8 cellular contexts compared by ENCODE assay signal in the genomic region with DNA sequence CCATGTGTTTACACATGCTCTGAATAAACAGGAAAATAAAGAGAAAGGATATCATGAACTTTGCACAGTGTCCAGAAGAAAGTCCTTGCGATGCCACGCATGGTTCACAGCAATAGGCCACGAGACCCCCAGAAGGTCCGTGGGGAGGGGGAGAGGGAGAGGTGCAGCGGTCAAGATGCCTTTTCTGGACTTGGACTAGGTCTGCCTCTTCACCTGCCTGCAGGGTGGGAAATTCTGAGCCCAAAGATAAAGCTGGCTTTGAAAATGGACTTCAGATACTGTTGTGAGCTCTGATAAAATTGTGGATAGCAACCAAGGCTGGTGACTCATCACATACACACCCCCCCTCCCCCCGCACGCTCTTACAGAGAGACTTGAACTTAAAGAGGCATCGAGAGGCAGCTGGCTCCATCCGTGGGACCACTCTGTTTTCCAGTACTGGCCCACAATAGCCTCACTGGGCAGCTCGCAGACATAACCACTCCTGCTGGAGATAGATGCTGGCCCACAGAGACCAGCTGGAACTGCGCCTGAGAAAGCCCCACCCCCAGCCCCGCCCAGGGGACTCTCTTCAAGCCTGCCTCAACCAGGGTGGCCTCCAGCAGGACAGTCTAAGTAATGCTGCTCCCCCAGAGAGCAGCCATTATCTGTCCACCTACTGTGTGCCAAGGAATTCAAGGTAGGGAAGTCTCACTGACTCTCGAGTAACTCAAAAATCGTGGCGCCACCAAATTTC. TPM values are rescaled to one million over a fixed set of nuclear protein-coding genes. Genes with fewer than 3 reads are reported as not detected.
DNase-seq lines count a peak whose midpoint lies in the region; ATAC-seq, FAIRE-seq and TF ChIP-seq lines count a peak whose summit lies in the region.

No MANE protein-coding gene starts in this region.

- dilution Hi-C loops in endothelial cell of umbilical vein (cut with MboI; ENCODE audit: extremely low pct_ligation_motif_present, low sequenced_read_pairs) = no loop called here

- H3K9me1 ChIP-seq in endothelial cell of umbilical vein (replicated peaks; ENCODE audit: control insufficient read depth, extremely low read depth, insufficient read depth, low read length) = no peaks in the 10 kb centered on the region

- ATAC-seq in upper lobe of right lung = peak; percentile 47

- H3K27ac ChIP-seq in endothelial cell of umbilical vein (ENCODE audit: insufficient read depth, low read depth, low read length) = peak overlapping the region; percentile 64
- peak overlapping the region; percentile 42 for H3K27ac ChIP-seq in upper lobe of right lung

- BruUV-seq in endothelial cell of umbilical vein (replicated peaks; lab: Mats Ljungman, UMichigan) = no TSS peak

- peak overlapping the region; percentile 68 for H3K4me3 Mint-ChIP-seq in mesothelial cell of epicardium

- peak overlapping the region; percentile 91 for H3K4me2 ChIP-seq in endothelial cell of umbilical vein (ENCODE audit: insufficient read depth, low read length)

- CTCF ChIA-PET in endothelial cell of umbilical vein (lab: Charles Lee) = interaction anchor here (0.8 to 2.7 kb wide), 16 partner anchors 10 to 576 kb away, joined by 3 to 28 read pairs (median 4); a partner anchor contains a TSS

- no peak overlapping the region for H2AFZ ChIP-seq in endothelial cell of umbilical vein (ENCODE audit: low read depth, low read length)

- TF ChIP-seq CTCF in endothelial cell of umbilical vein (IDR thresholded peaks at IDR 0.05; ENCODE audit: extremely low read depth in 1 of 2, insufficient read depth in 1 of 2, low read depth in 1 of 2, low read length in 2 of 2) (no peak), mesothelial cell of epicardium (IDR thresholded peaks at IDR 0.05; ENCODE audit: unreplicated experiment) (no peak), upper lobe of right lung (IDR thresholded peaks at IDR 0.05) (no peak)

- intact Hi-C loops in endothelial cell of umbilical vein (cut with micrococcal nuclease) = loop anchor here (1.0 to 2.0 kb wide), 5 partner anchors 21 to 107 kb away; a partner anchor contains a TSS
- intact Hi-C loops in upper lobe of right lung (cut with DNase I) = no loop called here

- H3K36me3 ChIP-seq in endothelial cell of umbilical vein (ENCODE audit: control insufficient read depth in 2 of 2, extremely low read depth in 1 of 2, insufficient read depth in 2 of 2, low read length in 2 of 2) = no peaks in the 10 kb centered on the region
- H3K36me3 ChIP-seq in upper lobe of right lung = no peaks in the 10 kb centered on the region

- H3K79me2 ChIP-seq in endothelial cell of umbilical vein (ENCODE audit: control insufficient read depth, insufficient read depth, low read length) = no peaks in the 10 kb centered on the region

- H3K27ac Mint-ChIP-seq in mesothelial cell of epicardium = peak overlapping the region; percentile 92

- H3K9me3 ChIP-seq in endothelial cell of umbilical vein (replicated peaks; ENCODE audit: control insufficient read depth, insufficient read depth, low read length) = no peaks in the 10 kb centered on the region
- no peaks in the 10 kb centered on the region for H3K9me3 ChIP-seq in upper lobe of right lung

- peak overlapping the region; percentile 66 for H3K9ac ChIP-seq in endothelial cell of umbilical vein (replicated peaks; ENCODE audit: extremely low read depth, insufficient read depth, low read length)

- H3K36me3 Mint-ChIP-seq in mesothelial cell of epicardium = no peaks in the 10 kb centered on the region

- H3K27me3 ChIP-seq in endothelial cell of umbilical vein (ENCODE audit: control insufficient read depth in 2 of 2, insufficient read depth in 2 of 2, low read length in 2 of 2) (peaks cover 2 to 4% of the 10 kb centered on the region in 2 experiments), upper lobe of right lung (peaks cover 58% of the 10 kb centered on the region)

- peak; percentile 91 for FAIRE-seq in endothelial cell of umbilical vein (lab: Jason Lieb, UNC)

- peaks cover 37% of the 10 kb centered on the region for H3K4me1 Mint-ChIP-seq in mesothelial cell of epicardium

- H3K27me3 Mint-ChIP-seq in mesothelial cell of epicardium (ENCODE audit: low read depth) = peaks cover 45% of the 10 kb centered on the region

- peak; percentile 14 to 19 for DNase-seq in activated CD4-positive, alpha-beta T cell treated with anti-CD3 and anti-CD28 coated beads, Interleukin-2, amount 50 U/mL, for 4 hours
- DNase-seq in activated CD4-positive, alpha-beta T cell treated with anti-CD3 and anti-CD28 coated beads for 1 hour = no peak
- peak; percentile 83 for DNase-seq in SK-MEL-5 (ENCODE audit: low read depth, low spot score)
- peak; percentile 94 for DNase-seq in endothelial cell of umbilical vein (ENCODE audit: low read depth, low spot score)
- peak in 1 of 2 experiments; percentile 47 for DNase-seq in mesothelial cell of epicardium (ENCODE audit: low spot score in 2 of 2, unreplicated experiment in 2 of 2)
- no peak for DNase-seq in upper lobe of right lung
- no peak for DNase-seq in OCI-M2 (lab: John Stamatoyannopoulos, UW; ENCODE audit: unreplicated experiment)
- DNase-seq in NCI-H2171 treated with DMSO at 0.1 percent for 48 hours (lab: John Stamatoyannopoulos, UW) = no peak

- POLR2A ChIA-PET in endothelial cell of umbilical vein (lab: Charles Lee) = interaction anchor here (0.6 to 0.8 kb wide), 2 partner anchors 107 to 643 kb away, joined by 3 to 7 read pairs; no protein-coding TSS in a partner anchor

- H3K4me1 ChIP-seq in endothelial cell of umbilical vein (ENCODE audit: control insufficient read depth, extremely low read depth, insufficient read depth, low read length) (peaks cover 24% of the 10 kb centered on the region), upper lobe of right lung (peaks cover 32% of the 10 kb centered on the region)

- TF ChIP-seq POLR2A in endothelial cell of umbilical vein (IDR thresholded peaks at IDR 0.05; ENCODE audit: low read depth, low read length) = no peak

- peaks cover 9% of the 10 kb centered on the region for H3K9me3 Mint-ChIP-seq in mesothelial cell of epicardium

- no peaks in the 10 kb centered on the region for H4K20me1 ChIP-seq in endothelial cell of umbilical vein (replicated peaks; ENCODE audit: control insufficient read depth, extremely low read depth, insufficient read depth, low read length)

- in situ Hi-C loops in SK-MEL-5 (cut with HindIII; ENCODE audit: low pct_unique_long_range_greater_than_20kb, low sequenced_read_pairs) = no loop called here

- H3K4me3 ChIP-seq in endothelial cell of umbilical vein (replicated peaks in 1 of 3; ENCODE audit: insufficient read depth in 1 of 3, low read depth in 1 of 3, low read length in 3 of 3) (no peak overlapping the region), upper lobe of right lung (no peak overlapping the region)

TF ChIP-seq in endothelial cell of umbilical vein, 7 proteins besides CTCF, POLR2A, EP300 and RAD21:
- TF ChIP-seq, protein P1, sequence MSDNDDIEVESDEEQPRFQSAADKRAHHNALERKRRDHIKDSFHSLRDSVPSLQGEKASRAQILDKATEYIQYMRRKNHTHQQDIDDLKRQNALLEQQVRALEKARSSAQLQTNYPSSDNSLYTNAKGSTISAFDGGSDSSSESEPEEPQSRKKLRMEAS (IDR thresholded peaks at IDR 0.05; ENCODE audit: insufficient read depth, insufficient read length) = no peak
- TF ChIP-seq JUN (IDR thresholded peaks at IDR 0.05; ENCODE audit: borderline replicate concordance, insufficient read depth, insufficient read length, low read depth) (peak; percentile 82), GATA2 (IDR thresholded peaks at IDR 0.05; ENCODE audit: insufficient read depth, insufficient read length, low read depth, low read length) (peak; percentile 37), POLR2AphosphoS5 (IDR thresholded peaks at IDR 0.05; ENCODE audit: insufficient read depth, low read depth, low read length) (no peak), FOS (IDR thresholded peaks at IDR 0.05; ENCODE audit: borderline replicate concordance, insufficient read depth, low read length) (peak; percentile 76)

RNA-seq across cellular contexts. Expression of a gene that starts 21.2 kb away (rescaled TPM):
- 1.8 and 2.6 TPM in 2 replicates for total RNA-seq in SK-MEL-5 (2014; rRNA removed; shearing (Covaris generic))
- polyA plus RNA-seq in SK-MEL-5 (2015; cell fraction: cytosol; rRNA removed) = 8.7 and 16.7 TPM in 2 replicates
- polyA plus RNA-seq in SK-MEL-5 (2015; cell fraction: nucleus; rRNA removed) = 5.9 and 11.6 TPM in 2 replicates
- total RNA-seq in endothelial cell of umbilical vein = 12.9 and 13.0 TPM in 2 replicates
- 2.0 and 3.1 TPM in 2 replicates for polyA plus RNA-seq in endothelial cell of umbilical vein
- 3.6 and 3.7 TPM in 2 replicates for polyA plus RNA-seq in endothelial cell of umbilical vein (2011; cell fraction: cytosol; rRNA removed)
- polyA plus RNA-seq in endothelial cell of umbilical vein (2011; cell fraction: nucleus; rRNA removed) = 8.8 and 9.8 TPM in 2 replicates
- polyA plus RNA-seq in endothelial cell of umbilical vein (2012) = 5.0 and 6.5 TPM in 2 replicates
- polyA minus RNA-seq in endothelial cell of umbilical vein = 4.4 and 8.0 TPM in 2 replicates
- polyA minus RNA-seq in endothelial cell of umbilical vein (2011; cell fraction: cytosol; rRNA and poly(A)+ RNA removed) = not detected
- polyA minus RNA-seq in endothelial cell of umbilical vein (2011; cell fraction: nucleus; rRNA and poly(A)+ RNA removed) = 16.8 and 24.5 TPM in 2 replicates
- 13.1 to 14.0 TPM (median 14.0 TPM) in 3 replicates for total RNA-seq in mesothelial cell of epicardium
- 7.6 TPM for total RNA-seq in upper lobe of right lung

Comparison
In these comparisons a context has a peak if more than half of its experiments do, and no peak if none do; other contexts are left out.
1. DNase-seq: peak in activated CD4-positive, alpha-beta T cell treated with anti-CD3 and anti-CD28 coated beads, Interleukin-2, amount 50 U/mL, for 4 hours (2 of 2), SK-MEL-5 (single experiment) and endothelial cell of umbilical vein (single experiment); none in activated CD4-positive, alpha-beta T cell treated with anti-CD3 and anti-CD28 coated beads for 1 hour (single experiment), upper lobe of right lung (single experiment), OCI-M2 (single experiment) and NCI-H2171 treated with DMSO at 0.1 percent for 48 hours (single experiment).